12 cellular contexts compared by ENCODE assay signal in the genomic region with DNA sequence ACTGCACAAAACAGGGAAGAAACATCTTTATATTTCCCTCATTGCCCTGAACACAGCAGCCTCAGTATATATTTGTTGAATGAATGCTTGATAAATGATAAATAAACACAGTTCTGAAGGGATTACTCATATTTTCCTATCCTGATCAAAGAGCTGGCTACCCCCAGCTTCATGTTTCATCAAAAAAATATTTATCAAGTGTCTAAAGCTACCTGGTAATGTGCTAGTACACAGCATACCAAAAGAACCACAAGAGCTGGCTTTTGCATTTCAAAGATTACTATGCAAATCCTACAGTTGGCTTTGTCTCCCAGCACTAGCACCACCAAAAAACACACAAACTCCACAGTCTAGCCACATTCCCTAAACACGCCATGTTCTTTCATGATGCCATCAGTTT.
DNase-seq lines count a peak whose midpoint lies in the region; ATAC-seq and TF ChIP-seq lines count a peak whose summit lies in the region.
"Had no signal": no experiment of that assay in that cellular context is flagged by ENCODE, and none has a peak within 500 bp of the region (broad histone marks: within the 10 kb centered on the region; RNA-seq: fewer than 3 reads in every experiment).

No MANE protein-coding gene starts in this region.

- no peaks in the 10 kb centered on the region for H3K36me3 ChIP-seq in adipocyte (ENCODE audit: control insufficient read depth, insufficient read depth, low read length, severe bottlenecking)
- no peaks in the 10 kb centered on the region for H3K36me3 ChIP-seq in iPS-20b (ENCODE audit: insufficient read depth, low read depth, low read length)
- H3K36me3 ChIP-seq: vagina had no signal

- DNase-seq in HFF-Myc (ENCODE audit: extremely low read depth, low read depth) (peak; percentile 19), adipocyte (ENCODE audit: low read depth) (peak; percentile 58), G401 (ENCODE audit: low spot score) (no peak), OCI-M2 (lab: John Stamatoyannopoulos, UW; ENCODE audit: unreplicated experiment) (no peak)
- DNase-seq: glutamatergic neuron; SIG-M5; stimulated activated CD4-positive, alpha-beta T cell treated with anti-CD3 and anti-CD28 coated beads, Interleukin-12 subunit alpha, Interleukin-12 subunit beta, amount 100 ng/mL, for 4 hours; stimulated activated CD8-positive, alpha-beta memory T cell treated with anti-CD3 and anti-CD28 coated beads, Interleukin-4, amount 100 ng/mL, for 48 hours had no signal

- H3K4me1 ChIP-seq in adipocyte (ENCODE audit: control insufficient read depth, insufficient read depth, low read length) = peaks cover 26% of the 10 kb centered on the region
- peaks cover 18% of the 10 kb centered on the region for H3K4me1 ChIP-seq in iPS-20b (ENCODE audit: insufficient read depth, low read length)
- H3K4me1 ChIP-seq: vagina had no signal

- ATAC-seq in HG03469 (IDR thresholded peaks at IDR 0.05; ENCODE audit: unreplicated experiment) = no peak
- no peak for ATAC-seq in HG02798 (IDR thresholded peaks at IDR 0.05; ENCODE audit: poor library complexity, unreplicated experiment)

- H3K9me3 ChIP-seq in adipocyte (ENCODE audit: control insufficient read depth, low read length) = no peaks in the 10 kb centered on the region
- no peaks in the 10 kb centered on the region for H3K9me3 ChIP-seq in iPS-20b (ENCODE audit: insufficient read depth, low read depth, low read length)
- H3K9me3 ChIP-seq: vagina had no signal

- H3K4me3 ChIP-seq in HFF-Myc (replicated peaks; ENCODE audit: low read depth, low read length) (no peak overlapping the region), adipocyte (ENCODE audit: low read length) (no peak overlapping the region), iPS-20b (ENCODE audit: low read length) (0 out of 2 replicates have a peak overlapping the region, but pooled peaks have one; percentile 21)
- H3K4me3 ChIP-seq: vagina had no signal

- H3K27ac ChIP-seq in iPS-20b (ENCODE audit: low read length) = no peak overlapping the region
- H3K27ac ChIP-seq: vagina had no signal

- H3K9ac ChIP-seq in adipocyte (ENCODE audit: low read length) = no peak overlapping the region
- H3K9ac ChIP-seq in iPS-20b (ENCODE audit: low read depth, low read length) = no peak overlapping the region

- in situ Hi-C loops in G401 (cut with HindIII; ENCODE audit: low sequenced_read_pairs) = no loop called here

- TF ChIP-seq CTCF in HFF-Myc (IDR thresholded peaks at IDR 0.05; ENCODE audit: low read depth, low read length, missing control alignments) = no peak

- H3K27me3 ChIP-seq in adipocyte (replicated peaks; ENCODE audit: control insufficient read depth, insufficient read depth, low read length) = no peaks in the 10 kb centered on the region
- H3K27me3 ChIP-seq in iPS-20b (ENCODE audit: insufficient read depth, low read length) = no peaks in the 10 kb centered on the region
- H3K27me3 ChIP-seq: vagina had no signal

Comparison
In these comparisons a context has a peak if more than half of its experiments do, and no peak if none do; other contexts are left out.
1. DNase-seq: peak in HFF-Myc (single experiment) and adipocyte (single experiment); none in G401 (single experiment) and OCI-M2 (single experiment).